In genomic region chr19:15394426-15394825, GRCh38 we compare ENCODE assay signal across 2 cellular contexts.
A peak's percentile ranks its signal among the peaks of the same experiment; 100 is the strongest.
TF ChIP-seq lines count a peak whose summit lies in the region.

No MANE protein-coding gene starts in this region.

TF ChIP-seq in HepG2, 621 proteins besides CTCF, POLR2A, EP300 and RAD21:
- TF ChIP-seq RCOR2 (CRISPR knock-in tag; IDR thresholded peaks at IDR 0.05) (no peak), RARA (CRISPR knock-in tag; IDR thresholded peaks at IDR 0.05) (0 out of 2 replicates have a peak, but pooled peaks have one; percentile 12), IKZF5 (CRISPR knock-in tag; IDR thresholded peaks at IDR 0.05) (no peak), ZNF792 (CRISPR knock-in tag; IDR thresholded peaks at IDR 0.05) (no peak), ZMYM2 (CRISPR knock-in tag; IDR thresholded peaks at IDR 0.05) (0 out of 2 replicates have a peak, but pooled peaks have one; percentile 17), HNF4A (CRISPR knock-in tag; IDR thresholded peaks at IDR 0.05) (peak; percentile 37; the same call in 1 of the 2 replicates), PCBP2 (optimal IDR thresholded peaks at IDR 0.05; ENCODE audit: low read depth, low read length, poor library complexity, severe bottlenecking) (no peak), ZNF121 (CRISPR knock-in tag; IDR thresholded peaks at IDR 0.05) (peak; percentile 97)

TF ChIP-seq in K562, 482 proteins besides CTCF, POLR2A, EP300 and RAD21:
- TF ChIP-seq HDAC1 (IDR thresholded peaks at IDR 0.05) (no peak), ZNF121 (CRISPR knock-in tag; conservative IDR thresholded peaks at IDR 0.05) (peak; percentile 93), CEBPB (tag; IDR thresholded peaks at IDR 0.05) (0 out of 2 replicates have a peak, but pooled peaks have one; percentile 19)
TF ChIP-seq in K562: peak in this region for 2.
